In the genomic region with DNA sequence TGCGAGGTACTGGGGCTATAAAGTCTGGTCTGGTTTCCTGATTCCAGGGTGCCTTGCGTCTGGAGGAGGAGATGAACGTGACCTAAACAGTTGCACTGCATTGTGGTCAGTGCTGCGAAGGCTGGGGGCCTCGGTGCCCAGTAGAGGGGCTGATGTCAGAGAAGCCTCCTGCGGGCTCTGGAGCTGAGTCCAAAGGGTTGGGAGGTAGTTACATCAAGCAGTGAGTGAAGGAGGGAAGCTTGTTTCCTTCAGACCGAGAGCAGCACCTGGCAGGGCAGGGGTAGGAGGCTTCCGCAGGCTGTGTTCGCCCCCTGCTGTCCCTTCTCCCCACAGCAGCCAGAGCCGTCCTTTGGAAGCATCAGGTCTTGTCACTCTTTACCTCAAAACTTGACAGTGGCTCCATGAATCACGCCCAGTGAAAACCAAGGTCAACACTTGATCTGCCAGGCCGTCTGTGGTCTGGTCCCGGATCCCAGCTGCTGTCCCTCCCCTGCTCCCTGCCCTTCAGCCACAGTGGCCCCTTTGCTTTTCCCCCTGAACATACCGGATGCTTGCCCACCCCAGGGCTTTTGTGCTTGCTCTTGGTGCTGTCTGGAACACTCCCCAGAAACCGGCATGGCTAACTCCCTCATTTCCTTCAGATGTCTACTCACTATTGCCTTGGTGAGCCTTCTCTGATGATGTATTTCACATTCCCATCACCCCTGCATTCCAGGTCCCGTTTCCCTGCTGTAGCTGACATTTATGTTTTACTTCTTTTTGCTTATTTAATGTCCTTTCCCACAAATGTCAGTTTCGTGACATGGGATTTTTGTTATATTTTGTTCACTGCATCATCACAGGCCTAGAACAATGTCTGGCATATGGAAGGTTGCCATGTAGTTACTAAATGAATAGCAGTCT, we compare ENCODE assay signal across 8 cellular contexts. TPM values are rescaled to one million over a fixed set of nuclear protein-coding genes. Genes with fewer than 3 reads are reported as not detected.
DNase-seq lines count a peak whose midpoint lies in the region; ATAC-seq and TF ChIP-seq lines count a peak whose summit lies in the region.

No MANE protein-coding gene starts in this region.

- intact Hi-C loops in esophagus muscularis mucosa (cut with DNase I): loop anchor here (10.0 kb wide), 1 partner anchor 208 kb away; no protein-coding TSS in a partner anchor

- no peaks in the 10 kb centered on the region for H3K9me3 ChIP-seq in esophagus muscularis mucosa

- DNase-seq in activated effector memory CD4-positive, alpha-beta T cell treated with anti-CD3 and anti-CD28 coated beads, Interleukin-2, amount 50 U/mL, for 16 hours: peak; percentile 80
- no peak for DNase-seq in activated effector memory CD4-positive, alpha-beta T cell treated with Interleukin-2 at 50 U/mL for 16 hours
- DNase-seq in NCI-H510A treated with DMSO at 0.1 percent for 48 hours (lab: John Stamatoyannopoulos, UW) (peak; percentile 48), esophagus muscularis mucosa (ENCODE audit: extremely low spot score) (peak; percentile 91)
- DNase-seq in activated CD8-positive, alpha-beta memory T cell treated with anti-CD3 and anti-CD28 coated beads, Interleukin-2, amount 10 ng/mL, durations not matched to agents 7 days and 5 days: peak; percentile 64
- no peak for DNase-seq in natural killer cell treated with Interleukin-12 subunit alpha and Interleukin-12 subunit beta and Interleukin-15 and Interleukin-18, amount 100 ng/mL, for 72 hours (ENCODE audit: low spot score)

- no peak overlapping the region for H3K27ac Mint-ChIP-seq in activated CD8-positive, alpha-beta memory T cell treated with anti-CD3 and anti-CD28 coated beads, Interleukin-2, amount 10 ng/mL, durations not matched to agents 7 days and 5 days
- peak overlapping the region in 1 of 2 donors; percentile 3 for H3K27ac Mint-ChIP-seq in natural killer cell treated with Interleukin-12 subunit alpha and Interleukin-12 subunit beta and Interleukin-15 and Interleukin-18, amount 100 ng/mL, for 72 hours

- TF ChIP-seq EP300 in esophagus muscularis mucosa (IDR thresholded peaks at IDR 0.05): no peak

- TF ChIP-seq POLR2A in esophagus muscularis mucosa (IDR thresholded peaks at IDR 0.05; ENCODE audit: low read depth): no peak

- H3K9me3 Mint-ChIP-seq in activated CD8-positive, alpha-beta memory T cell treated with anti-CD3 and anti-CD28 coated beads, Interleukin-2, amount 10 ng/mL, durations not matched to agents 7 days and 5 days (ENCODE audit: low read depth): no peaks in the 10 kb centered on the region
- no peaks in the 10 kb centered on the region for H3K9me3 Mint-ChIP-seq in natural killer cell treated with Interleukin-12 subunit alpha and Interleukin-12 subunit beta and Interleukin-15 and Interleukin-18, amount 100 ng/mL, for 72 hours

- no peaks in the 10 kb centered on the region for H3K27me3 Mint-ChIP-seq in activated CD8-positive, alpha-beta memory T cell treated with anti-CD3 and anti-CD28 coated beads, Interleukin-2, amount 10 ng/mL, durations not matched to agents 7 days and 5 days
- no peaks in the 10 kb centered on the region for H3K27me3 Mint-ChIP-seq in natural killer cell treated with Interleukin-12 subunit alpha and Interleukin-12 subunit beta and Interleukin-15 and Interleukin-18, amount 100 ng/mL, for 72 hours

- H3K36me3 Mint-ChIP-seq in activated CD8-positive, alpha-beta memory T cell treated with anti-CD3 and anti-CD28 coated beads, Interleukin-2, amount 10 ng/mL, durations not matched to agents 7 days and 5 days: peaks cover 19% of the 10 kb centered on the region
- H3K36me3 Mint-ChIP-seq in natural killer cell treated with Interleukin-12 subunit alpha and Interleukin-12 subunit beta and Interleukin-15 and Interleukin-18, amount 100 ng/mL, for 72 hours: no peaks in the 10 kb centered on the region

- peaks cover 14% of the 10 kb centered on the region for H3K4me1 Mint-ChIP-seq in activated CD8-positive, alpha-beta memory T cell treated with anti-CD3 and anti-CD28 coated beads, Interleukin-2, amount 10 ng/mL, durations not matched to agents 7 days and 5 days
- peaks cover 24 to 29% of the 10 kb centered on the region in 2 donors for H3K4me1 Mint-ChIP-seq in natural killer cell treated with Interleukin-12 subunit alpha and Interleukin-12 subunit beta and Interleukin-15 and Interleukin-18, amount 100 ng/mL, for 72 hours (ENCODE audit: low read depth in 2 of 2)

- no peak overlapping the region for H3K4me3 Mint-ChIP-seq in activated CD8-positive, alpha-beta memory T cell treated with anti-CD3 and anti-CD28 coated beads, Interleukin-2, amount 10 ng/mL, durations not matched to agents 7 days and 5 days
- H3K4me3 Mint-ChIP-seq in natural killer cell treated with Interleukin-12 subunit alpha and Interleukin-12 subunit beta and Interleukin-15 and Interleukin-18, amount 100 ng/mL, for 72 hours: no peak overlapping the region

- H3K4me3 ChIP-seq in esophagus muscularis mucosa (no peak overlapping the region), urinary bladder (ENCODE audit: low read depth, low read length) (no peak overlapping the region)

- no peaks in the 10 kb centered on the region for H3K27me3 ChIP-seq in esophagus muscularis mucosa

- H3K27ac ChIP-seq in esophagus muscularis mucosa (replicated peaks in 1 of 4) (peak overlapping the region; percentile 74 to 85 (median 84)), urinary bladder (ENCODE audit: low read depth) (peak overlapping the region; percentile 1)

- peaks cover 63 to 90% (median 85%) of the 10 kb centered on the region in 4 donors for H3K4me1 ChIP-seq in esophagus muscularis mucosa
- H3K4me1 ChIP-seq in urinary bladder (ENCODE audit: insufficient read depth): peaks cover 2% of the 10 kb centered on the region

- H3K36me3 ChIP-seq in esophagus muscularis mucosa: peaks cover under 1 to 35% (median 23%) of the 10 kb centered on the region in 4 donors
- no peaks in the 10 kb centered on the region for H3K36me3 ChIP-seq in urinary bladder (ENCODE audit: insufficient read depth)

- CTCF ChIA-PET in activated CD8-positive, alpha-beta memory T cell treated with anti-CD3 and anti-CD28 coated beads, Interleukin-2, amount 10 ng/mL, durations not matched to agents 7 days and 5 days (lab: Charles Lee): interaction anchor here (0.7 to 5.6 kb wide), 6 partner anchors 8 to 210 kb away, joined by 3 to 56 read pairs (median 3); no protein-coding TSS in a partner anchor

- 47% methylated on average over 17 of the region's 17 CpGs for WGBS in esophagus muscularis mucosa
- 52% methylated on average over 17 of the region's 17 CpGs for WGBS in urinary bladder

- ATAC-seq in activated CD8-positive, alpha-beta memory T cell treated with anti-CD3 and anti-CD28 coated beads, Interleukin-2, amount 10 ng/mL, durations not matched to agents 7 days and 5 days: peak; percentile 65
- peak; percentile 60 to 70 for ATAC-seq in natural killer cell treated with Interleukin-12 subunit alpha and Interleukin-12 subunit beta and Interleukin-15 and Interleukin-18, amount 100 ng/mL, for 72 hours
- ATAC-seq in HG03442 (IDR thresholded peaks at IDR 0.05; ENCODE audit: unreplicated experiment): no peak

- peak; percentile 35 to 56 (median 47) for TF ChIP-seq CTCF in esophagus muscularis mucosa (IDR thresholded peaks at IDR 0.05)

RNA-seq across cellular contexts. Expression of gene DYNLRB1, which starts 7.0 kb away (rescaled TPM):
- 10 to 100 TPM; 88.5 to 93.6 TPM for total RNA-seq in activated CD8-positive, alpha-beta memory T cell treated with anti-CD3 and anti-CD28 coated beads, Interleukin-2, amount 10 ng/mL, durations not matched to agents 7 days and 5 days
- total RNA-seq in esophagus muscularis mucosa (100 to 1,000 TPM; 152 to 252 (median 191) TPM), urinary bladder (36.2 TPM)
- total RNA-seq in natural killer cell treated with Interleukin-12 subunit alpha and Interleukin-12 subunit beta and Interleukin-15 and Interleukin-18, amount 100 ng/mL, for 72 hours: 100 to 1,000 TPM in 1 of 2 donors, 10 to 100 TPM in 1; 71.4 to 120 TPM
- polyA plus RNA-seq in urinary bladder: 248 TPM

RNA-seq across cellular contexts. Expression of gene MAP1LC3A, which starts 35.3 kb away (rescaled TPM):
- 1 to 10 TPM; 4.7 to 5.2 TPM for total RNA-seq in activated CD8-positive, alpha-beta memory T cell treated with anti-CD3 and anti-CD28 coated beads, Interleukin-2, amount 10 ng/mL, durations not matched to agents 7 days and 5 days
- 100 to 1,000 TPM in 3 of 4 donors, 10 to 100 TPM in 1; 83.9 to 152 (median 111) TPM for total RNA-seq in esophagus muscularis mucosa
- total RNA-seq in natural killer cell treated with Interleukin-12 subunit alpha and Interleukin-12 subunit beta and Interleukin-15 and Interleukin-18, amount 100 ng/mL, for 72 hours: 1 to 10 TPM; 5.3 to 6.4 TPM
- total RNA-seq in urinary bladder: 11.4 TPM
- polyA plus RNA-seq in urinary bladder: 88.4 TPM

Comparison
In these comparisons a context has a peak if more than half of its experiments do, and no peak if none do; other contexts are left out.
1. DNase-seq: peak in activated effector memory CD4-positive, alpha-beta T cell treated with anti-CD3 and anti-CD28 coated beads, Interleukin-2, amount 50 U/mL, for 16 hours (single experiment), NCI-H510A treated with DMSO at 0.1 percent for 48 hours (single experiment), activated CD8-positive, alpha-beta memory T cell treated with anti-CD3 and anti-CD28 coated beads, Interleukin-2, amount 10 ng/mL, durations not matched to agents 7 days and 5 days (single experiment) and esophagus muscularis mucosa (single experiment); none in activated effector memory CD4-positive, alpha-beta T cell treated with Interleukin-2 at 50 U/mL for 16 hours (single experiment) and natural killer cell treated with Interleukin-12 subunit alpha and Interleukin-12 subunit beta and Interleukin-15 and Interleukin-18, amount 100 ng/mL, for 72 hours (single experiment).